In genomic region chr3:191961036-191961435, GRCh38 we compare ENCODE assay signal across 16 cellular contexts.
"Had no signal": no experiment of that assay in that cellular context is flagged by ENCODE, and none has a peak within 500 bp of the region (broad histone marks: within the 10 kb centered on the region; RNA-seq: fewer than 3 reads in every experiment).

No MANE protein-coding gene starts in this region.

- ATAC-seq: activated CD8-positive, alpha-beta T cell treated with anti-CD3 and anti-CD28 coated beads for 36 hours; stimulated activated memory B cell treated with anti-CD40 and anti-IgM and Interleukin-4, amounts not matched to agents 10 μg/mL and 1 μg/mL and 100 μg/mL, for 72 hours had no signal

- H3K27ac Mint-ChIP-seq: activated CD8-positive, alpha-beta T cell treated with anti-CD3 and anti-CD28 coated beads for 36 hours; activated naive CD4-positive, alpha-beta T cell treated with anti-CD3 and anti-CD28 coated beads, Interleukin-2, amount 50 U/mL, for 24 hours; brain; stimulated activated memory B cell treated with anti-CD40 and anti-IgM and Interleukin-4, amounts not matched to agents 10 μg/mL and 1 μg/mL and 100 μg/mL, for 72 hours had no signal

- H3K9me3 ChIP-seq: neutrophil, tibial nerve, vagina had no signal

- H3K4me1 ChIP-seq: tibial nerve, vagina had no signal

- H3K4me1 Mint-ChIP-seq: activated naive CD4-positive, alpha-beta T cell treated with anti-CD3 and anti-CD28 coated beads, Interleukin-2, amount 50 U/mL, for 24 hours had no signal

- H3K27me3 Mint-ChIP-seq: activated CD8-positive, alpha-beta T cell treated with anti-CD3 and anti-CD28 coated beads for 36 hours; activated naive CD4-positive, alpha-beta T cell treated with anti-CD3 and anti-CD28 coated beads, Interleukin-2, amount 50 U/mL, for 24 hours; stimulated activated memory B cell treated with anti-CD40 and anti-IgM and Interleukin-4, amounts not matched to agents 10 μg/mL and 1 μg/mL and 100 μg/mL, for 72 hours had no signal

- H3K27ac ChIP-seq: coronary artery, neutrophil, tibial nerve, vagina had no signal

- H3K36me3 ChIP-seq: neutrophil, tibial nerve, vagina had no signal

- H3K36me3 Mint-ChIP-seq: activated naive CD4-positive, alpha-beta T cell treated with anti-CD3 and anti-CD28 coated beads, Interleukin-2, amount 50 U/mL, for 24 hours; brain; stimulated activated memory B cell treated with anti-CD40 and anti-IgM and Interleukin-4, amounts not matched to agents 10 μg/mL and 1 μg/mL and 100 μg/mL, for 72 hours had no signal

- H3K4me3 Mint-ChIP-seq: activated CD8-positive, alpha-beta T cell treated with anti-CD3 and anti-CD28 coated beads for 36 hours; activated naive CD4-positive, alpha-beta T cell treated with anti-CD3 and anti-CD28 coated beads, Interleukin-2, amount 50 U/mL, for 24 hours; brain; stimulated activated memory B cell treated with anti-CD40 and anti-IgM and Interleukin-4, amounts not matched to agents 10 μg/mL and 1 μg/mL and 100 μg/mL, for 72 hours had no signal

- H3K27me3 ChIP-seq: neutrophil, tibial nerve, vagina had no signal

- H3K4me3 ChIP-seq: coronary artery, tibial nerve, vagina had no signal

- H3K9me3 Mint-ChIP-seq: activated naive CD4-positive, alpha-beta T cell treated with anti-CD3 and anti-CD28 coated beads, Interleukin-2, amount 50 U/mL, for 24 hours; brain; stimulated activated memory B cell treated with anti-CD40 and anti-IgM and Interleukin-4, amounts not matched to agents 10 μg/mL and 1 μg/mL and 100 μg/mL, for 72 hours had no signal

- DNase-seq: activated CD4-positive, alpha-beta T cell treated with anti-CD3 and anti-CD28 coated beads for 48 hours; activated CD8-positive, alpha-beta T cell treated with anti-CD3 and anti-CD28 coated beads for 36 hours; activated effector memory CD4-positive, alpha-beta T cell treated with anti-CD3 and anti-CD28 coated beads, Interleukin-2, amount 50 U/mL, for 16 hours; activated T-cell treated with anti-CD3 and anti-CD28 coated beads, Interleukin-2, amount 50 U/mL, for 48 hours; central memory CD4-positive, alpha-beta T cell; effector CD4-positive, alpha-beta T cell; foreskin melanocyte; retina; stimulated activated CD4-positive, alpha-beta T cell treated with anti-CD3 and anti-CD28 coated beads, Interleukin-2, amount 100 ng/mL, for 48 hours had no signal
